ENCODE assay signal across 8 cellular contexts in the genomic region with DNA sequence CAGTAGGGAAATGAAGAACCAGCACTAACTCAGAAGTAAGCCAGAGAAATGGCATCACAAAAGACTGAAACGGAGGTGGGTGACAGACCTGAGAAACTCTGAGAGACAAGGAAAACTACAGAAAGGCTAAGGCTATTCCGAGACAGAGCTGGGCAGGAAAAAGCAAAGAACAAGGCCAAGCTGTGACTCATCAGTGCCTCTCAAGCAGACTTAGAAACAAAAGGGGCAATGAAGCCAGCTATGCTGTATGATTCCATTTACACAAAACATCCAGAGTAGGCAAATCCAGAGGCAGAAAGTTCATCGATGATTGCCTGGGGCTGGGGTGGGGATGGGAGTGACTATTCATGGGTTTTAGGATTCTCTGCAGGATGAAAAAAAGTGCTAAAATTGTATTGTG. TPM values are rescaled to one million over a fixed set of nuclear protein-coding genes. Genes with fewer than 3 reads are reported as not detected.
DNase-seq lines count a peak whose midpoint lies in the region; ATAC-seq and TF ChIP-seq lines count a peak whose summit lies in the region.

No MANE protein-coding gene starts in this region.

- no peak for TF ChIP-seq POLR2A in vagina (IDR thresholded peaks at IDR 0.05)

- no peak overlapping the region for H3K4me3 Mint-ChIP-seq in activated CD4-positive, alpha-beta T cell treated with anti-CD3 and anti-CD28 coated beads for 36 hours

- WGBS in mesodermal cell (ENCODE audit: insufficient coverage in 2 of 2), 2 experiments, result 64 to 76% methylated on average over 2 of the region's 3 CpGs

- no peaks in the 10 kb centered on the region for H3K36me3 ChIP-seq in mesodermal cell (ENCODE audit: control insufficient read depth, insufficient read depth, low read length)
- no peaks in the 10 kb centered on the region for H3K36me3 ChIP-seq in vagina

- intact Hi-C loops in activated CD4-positive, alpha-beta T cell treated with anti-CD3 and anti-CD28 coated beads for 36 hours (cut with DNase I, micrococcal nuclease), result loop anchor here in 1 of 2 experiments (10.0 kb wide), 1 partner anchor 346 kb away; no protein-coding TSS in a partner anchor
- intact Hi-C loops in vagina (cut with DNase I), result no loop called here

- H3K4me1 ChIP-seq in mesodermal cell (ENCODE audit: control insufficient read depth, insufficient read depth, low read length, poor library complexity, severe bottlenecking), result peaks cover 2% of the 10 kb centered on the region
- H3K4me1 ChIP-seq in vagina, result peaks cover 47% of the 10 kb centered on the region

- POLR2A ChIA-PET in activated CD4-positive, alpha-beta T cell treated with anti-CD3 and anti-CD28 coated beads for 36 hours (lab: Charles Lee), result no interaction called here

- H3K27me3 ChIP-seq in vagina, result no peaks in the 10 kb centered on the region

- CTCF ChIA-PET in activated CD4-positive, alpha-beta T cell treated with anti-CD3 and anti-CD28 coated beads for 36 hours (lab: Charles Lee), result interaction anchor here (0.6 to 1.1 kb wide), 2 partner anchors 160 to 231 kb away, joined by 3 read pairs; no protein-coding TSS in a partner anchor

- peak overlapping the region; percentile 53 for H3K27ac Mint-ChIP-seq in activated CD4-positive, alpha-beta T cell treated with anti-CD3 and anti-CD28 coated beads for 36 hours

- H3K9me3 ChIP-seq in mesodermal cell (ENCODE audit: control insufficient read depth, low read length) (peaks cover 4% of the 10 kb centered on the region), vagina (no peaks in the 10 kb centered on the region)

- no peaks in the 10 kb centered on the region for H3K9me3 Mint-ChIP-seq in activated CD4-positive, alpha-beta T cell treated with anti-CD3 and anti-CD28 coated beads for 36 hours (ENCODE audit: low read depth)

- peaks cover 38% of the 10 kb centered on the region for H3K4me1 Mint-ChIP-seq in activated CD4-positive, alpha-beta T cell treated with anti-CD3 and anti-CD28 coated beads for 36 hours

- H3K27me3 Mint-ChIP-seq in activated CD4-positive, alpha-beta T cell treated with anti-CD3 and anti-CD28 coated beads for 36 hours, result no peaks in the 10 kb centered on the region

- no peak for DNase-seq in activated CD4-positive, alpha-beta T cell treated with anti-CD3 and anti-CD28 coated beads for 36 hours
- DNase-seq in activated CD4-positive, alpha-beta T cell treated with anti-CD3 and anti-CD28 coated beads, Interleukin-2, amount 50 U/mL, for 48 hours, result no peak
- DNase-seq in epithelial cell of esophagus (ENCODE audit: low read depth) (peak; percentile 83), vagina (ENCODE audit: extremely low spot score in 2 of 2) (no peak), SIG-M5 treated with dmso at 0.1 percent for 504 hours (lab: John Stamatoyannopoulos, UW; ENCODE audit: unreplicated experiment) (no peak), MV-4-11 (lab: John Stamatoyannopoulos, UW) (no peak)

- H3K36me3 Mint-ChIP-seq in activated CD4-positive, alpha-beta T cell treated with anti-CD3 and anti-CD28 coated beads for 36 hours (ENCODE audit: low read depth), result peaks cover 9% of the 10 kb centered on the region

- peak overlapping the region; percentile 16 for H3K27ac ChIP-seq in mesodermal cell (ENCODE audit: low read depth, low read length, severe bottlenecking)
- peak overlapping the region; percentile 83 for H3K27ac ChIP-seq in vagina

- TF ChIP-seq CTCF in epithelial cell of esophagus (IDR thresholded peaks at IDR 0.05; ENCODE audit: insufficient read depth, low read depth, low read length, missing control alignments) (no peak), vagina (IDR thresholded peaks at IDR 0.05) (no peak)

- no peak for ATAC-seq in activated CD4-positive, alpha-beta T cell treated with anti-CD3 and anti-CD28 coated beads for 36 hours
- no peak for ATAC-seq in GM19351 (IDR thresholded peaks at IDR 0.05; ENCODE audit: unreplicated experiment)

- H3K4me3 ChIP-seq in epithelial cell of esophagus (ENCODE audit: low read length) (no peak overlapping the region), mesodermal cell (ENCODE audit: extremely low read depth, insufficient read depth, low read length, poor library complexity, severe bottlenecking) (no peak overlapping the region), vagina (no peak overlapping the region)

RNA-seq across cellular contexts. Expression of gene SLC23A2, which starts 50.0 kb away (rescaled TPM):
- total RNA-seq in activated CD4-positive, alpha-beta T cell treated with anti-CD3 and anti-CD28 coated beads for 36 hours, result 10 to 100 TPM; 16.7 to 17.6 TPM
- polyA plus RNA-seq in mesodermal cell (2013, experiment 1 of 2), result 10.2 TPM
- polyA plus RNA-seq in mesodermal cell (2013, experiment 2 of 2), result 7.6 TPM
- 14.7 TPM for total RNA-seq in vagina
